ENCODE assay signal across 8 cellular contexts in genomic region chr13:73335226-73335625, GRCh38.
DNase-seq lines count a peak whose midpoint lies in the region; ATAC-seq and TF ChIP-seq lines count a peak whose summit lies in the region.

No MANE protein-coding gene starts in this region.

- no peaks in the 10 kb centered on the region for H3K27me3 ChIP-seq in osteoblast (ENCODE audit: insufficient read depth, low read length)
- no peaks in the 10 kb centered on the region for H3K27me3 ChIP-seq in effector memory CD4-positive, alpha-beta T cell (replicated peaks; ENCODE audit: control insufficient read depth, insufficient read depth, low read length, poor library complexity, severe bottlenecking)

- H3K4me3 Mint-ChIP-seq in activated naive CD4-positive, alpha-beta T cell treated with anti-CD3 and anti-CD28 coated beads for 36 hours: no peak overlapping the region

- no peak overlapping the region for H2AFZ ChIP-seq in osteoblast (ENCODE audit: low read length)

- H3K4me3 ChIP-seq in AG10803 (ENCODE audit: low read length): no peak overlapping the region
- no peak overlapping the region for H3K4me3 ChIP-seq in osteoblast (ENCODE audit: insufficient read depth, low read length)
- H3K4me3 ChIP-seq in effector memory CD4-positive, alpha-beta T cell (ENCODE audit: insufficient read depth, low read depth, low read length, poor library complexity, severe bottlenecking): no peak overlapping the region

- H4K20me1 ChIP-seq in osteoblast (ENCODE audit: insufficient read depth, low read length): no peaks in the 10 kb centered on the region

- H3K9me3 Mint-ChIP-seq in activated naive CD4-positive, alpha-beta T cell treated with anti-CD3 and anti-CD28 coated beads for 36 hours: no peaks in the 10 kb centered on the region

- H3K4me1 Mint-ChIP-seq in activated naive CD4-positive, alpha-beta T cell treated with anti-CD3 and anti-CD28 coated beads for 36 hours (ENCODE audit: low read depth): peaks cover 12% of the 10 kb centered on the region

- H3K27ac Mint-ChIP-seq in activated naive CD4-positive, alpha-beta T cell treated with anti-CD3 and anti-CD28 coated beads for 36 hours: no peak overlapping the region

- H3K79me2 ChIP-seq in osteoblast (ENCODE audit: insufficient read depth, low read length): no peaks in the 10 kb centered on the region

- no peaks in the 10 kb centered on the region for H3K27me3 Mint-ChIP-seq in activated naive CD4-positive, alpha-beta T cell treated with anti-CD3 and anti-CD28 coated beads for 36 hours (ENCODE audit: low read depth)

- TF ChIP-seq CTCF in AG10803 (conservative IDR thresholded peaks at IDR 0.05; ENCODE audit: low read length) (no peak), osteoblast (IDR thresholded peaks at IDR 0.05; ENCODE audit: extremely low read depth, low read depth, low read length) (no peak)

- H3K9me3 ChIP-seq in osteoblast (ENCODE audit: low read depth, low read length): no peaks in the 10 kb centered on the region
- H3K9me3 ChIP-seq in effector memory CD4-positive, alpha-beta T cell (ENCODE audit: control insufficient read depth, low read length): no peaks in the 10 kb centered on the region

- DNase-seq in AG10803 (ENCODE audit: low read depth) (peak; percentile 62), epithelial cell of prostate (ENCODE audit: low read depth, low spot score) (peak; percentile 98), osteoblast (ENCODE audit: insufficient read length, low spot score, missing footprints) (no peak), DMS79 (lab: John Stamatoyannopoulos, UW) (no peak)
- DNase-seq in effector memory CD4-positive, alpha-beta T cell: no peak
- DNase-seq in activated naive CD4-positive, alpha-beta T cell treated with anti-CD3 and anti-CD28 coated beads for 36 hours: no peak

- intact Hi-C loops in activated naive CD4-positive, alpha-beta T cell treated with anti-CD3 and anti-CD28 coated beads for 36 hours (cut with micrococcal nuclease): no loop called here

- H3K4me1 ChIP-seq in osteoblast (ENCODE audit: insufficient read depth, low read length): no peaks in the 10 kb centered on the region
- no peaks in the 10 kb centered on the region for H3K4me1 ChIP-seq in effector memory CD4-positive, alpha-beta T cell (ENCODE audit: control insufficient read depth, insufficient read depth, low read length, poor library complexity, severe bottlenecking)

- H3K36me3 Mint-ChIP-seq in activated naive CD4-positive, alpha-beta T cell treated with anti-CD3 and anti-CD28 coated beads for 36 hours (ENCODE audit: low read depth): no peaks in the 10 kb centered on the region

- no peaks in the 10 kb centered on the region for H3K36me3 ChIP-seq in osteoblast (ENCODE audit: insufficient read depth, low read length)
- H3K36me3 ChIP-seq in effector memory CD4-positive, alpha-beta T cell (ENCODE audit: control insufficient read depth, insufficient read depth, low read length): no peaks in the 10 kb centered on the region

- CTCF ChIA-PET in activated naive CD4-positive, alpha-beta T cell treated with anti-CD3 and anti-CD28 coated beads for 36 hours (lab: Charles Lee): interaction anchor here (0.6 kb wide), 1 partner anchor 1883 kb away, joined by 3 read pairs; no protein-coding TSS in a partner anchor

- no peak overlapping the region for H3K4me2 ChIP-seq in osteoblast (ENCODE audit: insufficient read depth, low read length)

- peak overlapping the region; percentile 99 for H3K27ac ChIP-seq in epithelial cell of prostate
- H3K27ac ChIP-seq in osteoblast (ENCODE audit: low read depth, low read length): no peak overlapping the region
- no peak overlapping the region for H3K27ac ChIP-seq in effector memory CD4-positive, alpha-beta T cell (ENCODE audit: insufficient read depth, low read length, poor library complexity, severe bottlenecking)

- peak; percentile 96 for ATAC-seq in GM19463 (IDR thresholded peaks at IDR 0.05; ENCODE audit: unreplicated experiment)
- ATAC-seq in HG03439 (IDR thresholded peaks at IDR 0.05; ENCODE audit: unreplicated experiment): peak; percentile 71

Comparison
In these comparisons a context has a peak if more than half of its experiments do, and no peak if none do; other contexts are left out.
1. DNase-seq: peak in AG10803 (single experiment) and epithelial cell of prostate (single experiment); none in osteoblast (single experiment), effector memory CD4-positive, alpha-beta T cell (0 of 3), DMS79 (single experiment) and activated naive CD4-positive, alpha-beta T cell treated with anti-CD3 and anti-CD28 coated beads for 36 hours (single experiment).